In the genomic region with DNA sequence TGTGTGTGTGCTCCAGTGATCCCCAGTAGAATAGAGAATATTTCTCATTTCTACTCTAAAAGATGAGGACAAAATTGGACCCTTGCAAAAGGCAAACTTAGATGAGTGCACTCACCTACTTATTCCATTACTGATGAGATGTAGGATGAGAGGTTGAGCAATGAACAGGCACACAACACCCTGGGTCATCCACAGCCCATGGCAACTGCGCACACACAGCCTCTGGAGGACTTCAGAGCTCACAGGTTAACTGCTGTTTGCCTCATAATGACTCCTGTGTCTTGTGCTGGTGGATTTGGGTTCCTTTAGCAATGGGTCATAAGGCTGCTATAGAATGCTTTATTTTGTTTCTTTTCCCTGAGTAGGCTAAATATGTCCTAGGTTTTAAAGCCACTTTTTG, we compare ENCODE assay signal across 1 cellular context.
A peak's percentile ranks its signal among the peaks of the same experiment; 100 is the strongest.
TF ChIP-seq lines count a peak whose summit lies in the region.

No MANE protein-coding gene starts in this region.

TF ChIP-seq in GM12878, 131 proteins besides CTCF, POLR2A, EP300 and RAD21:
- TF ChIP-seq NR2C1 (IDR thresholded peaks at IDR 0.05) = no peak
- TF ChIP-seq, protein P1, sequence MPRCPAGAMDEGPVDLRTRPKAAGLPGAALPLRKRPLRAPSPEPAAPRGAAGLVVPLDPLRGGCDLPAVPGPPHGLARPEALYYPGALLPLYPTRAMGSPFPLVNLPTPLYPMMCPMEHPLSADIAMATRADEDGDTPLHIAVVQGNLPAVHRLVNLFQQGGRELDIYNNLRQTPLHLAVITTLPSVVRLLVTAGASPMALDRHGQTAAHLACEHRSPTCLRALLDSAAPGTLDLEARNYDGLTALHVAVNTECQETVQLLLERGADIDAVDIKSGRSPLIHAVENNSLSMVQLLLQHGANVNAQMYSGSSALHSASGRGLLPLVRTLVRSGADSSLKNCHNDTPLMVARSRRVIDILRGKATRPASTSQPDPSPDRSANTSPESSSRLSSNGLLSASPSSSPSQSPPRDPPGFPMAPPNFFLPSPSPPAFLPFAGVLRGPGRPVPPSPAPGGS (IDR thresholded peaks at IDR 0.05; ENCODE audit: borderline replicate concordance, insufficient read depth, low read depth, low read length, poor library complexity, severe bottlenecking) = peak; percentile 52
